29 cellular contexts compared by ENCODE assay signal in genomic region chr12:42291680-42292079, GRCh38.
"Had no signal": no experiment of that assay in that cellular context is flagged by ENCODE, and none has a peak within 500 bp of the region (broad histone marks: within the 10 kb centered on the region; RNA-seq: fewer than 3 reads in every experiment).

No MANE protein-coding gene starts in this region.

- H3K9me3 Mint-ChIP-seq: immature natural killer cell; naive thymus-derived CD8-positive, alpha-beta T cell; neural crest cell; stimulated activated effector memory CD8-positive, alpha-beta T cell treated with anti-CD3 and anti-CD28 coated beads, Interleukin-12 subunit alpha, Interleukin-12 subunit beta, amount 100 ng/mL, for 72 hours; stimulated activated naive CD8-positive, alpha-beta T cell treated with anti-CD3 and anti-CD28 coated beads, Interleukin-15, Interleukin-2, amounts not matched to agents 100 ng/mL and 50 ng/mL, for 24 hours; type B pancreatic cell had no signal

- H3K36me3 Mint-ChIP-seq: immature natural killer cell; stimulated activated effector memory CD8-positive, alpha-beta T cell treated with anti-CD3 and anti-CD28 coated beads, Interleukin-12 subunit alpha, Interleukin-12 subunit beta, amount 100 ng/mL, for 72 hours; type B pancreatic cell had no signal

- H3K27ac ChIP-seq: left lung, lower lobe of right lung, pancreas, prostate gland, sigmoid colon, spleen, suprapubic skin, thoracic aorta, tibial artery, uterus had no signal

- H3K4me1 ChIP-seq: left lung, lower lobe of right lung, pancreas, prostate gland, sigmoid colon, spleen, suprapubic skin, tibial artery, uterus had no signal

- H3K4me1 Mint-ChIP-seq: immature natural killer cell; naive thymus-derived CD8-positive, alpha-beta T cell; nephron; neural crest cell; stimulated activated effector memory CD8-positive, alpha-beta T cell treated with anti-CD3 and anti-CD28 coated beads, Interleukin-12 subunit alpha, Interleukin-12 subunit beta, amount 100 ng/mL, for 72 hours had no signal

- DNase-seq: hypothalamus; immature natural killer cell; kidney; left colon; left lung; lower lobe of right lung; mammary epithelial cell; mesenchymal stem cell; naive thymus-derived CD8-positive, alpha-beta T cell; nucleus accumbens; pancreas; posterior cingulate gyrus; retina; right cardiac atrium; sigmoid colon; small intestine; spleen; stimulated activated CD4-positive, alpha-beta T cell treated with anti-CD3 and anti-CD28 coated beads, Interleukin-4, amount 100 ng/mL, for 24 hours; stimulated activated naive CD4-positive, alpha-beta T cell; tibial artery; uterus had no signal

- H3K36me3 ChIP-seq: left lung, lower lobe of right lung, pancreas, prostate gland, sigmoid colon, spleen, suprapubic skin, thoracic aorta, tibial artery, uterus had no signal

- H3K4me3 ChIP-seq: left lung, lower lobe of right lung, pancreas, prostate gland, sigmoid colon, spleen, suprapubic skin, thoracic aorta, tibial artery, uterus had no signal

- ATAC-seq: left colon; left lung; lower lobe of right lung; naive thymus-derived CD8-positive, alpha-beta T cell; pancreas; right cardiac atrium; stimulated activated effector memory CD8-positive, alpha-beta T cell treated with anti-CD3 and anti-CD28 coated beads, Interleukin-12 subunit alpha, Interleukin-12 subunit beta, amount 100 ng/mL, for 72 hours had no signal

- H3K27me3 Mint-ChIP-seq: type B pancreatic cell had no signal

- H3K9me3 ChIP-seq: left lung, lower lobe of right lung, pancreas, prostate gland, sigmoid colon, suprapubic skin, thoracic aorta, tibial artery, uterus had no signal

- H3K27ac Mint-ChIP-seq: immature natural killer cell; naive thymus-derived CD8-positive, alpha-beta T cell; nephron; stimulated activated effector memory CD8-positive, alpha-beta T cell treated with anti-CD3 and anti-CD28 coated beads, Interleukin-12 subunit alpha, Interleukin-12 subunit beta, amount 100 ng/mL, for 72 hours; stimulated activated naive CD8-positive, alpha-beta T cell treated with anti-CD3 and anti-CD28 coated beads, Interleukin-15, Interleukin-2, amounts not matched to agents 100 ng/mL and 50 ng/mL, for 24 hours; type B pancreatic cell had no signal

- H3K27me3 ChIP-seq: left lung, pancreas, sigmoid colon, spleen, suprapubic skin, tibial artery, uterus had no signal

- H3K4me3 Mint-ChIP-seq: immature natural killer cell; naive thymus-derived CD8-positive, alpha-beta T cell; nephron; neural crest cell; stimulated activated effector memory CD8-positive, alpha-beta T cell treated with anti-CD3 and anti-CD28 coated beads, Interleukin-12 subunit alpha, Interleukin-12 subunit beta, amount 100 ng/mL, for 72 hours; stimulated activated naive CD8-positive, alpha-beta T cell treated with anti-CD3 and anti-CD28 coated beads, Interleukin-15, Interleukin-2, amounts not matched to agents 100 ng/mL and 50 ng/mL, for 24 hours; type B pancreatic cell had no signal
